Comparison of ENCODE assay signal across 10 cellular contexts in genomic region chr2:208406474-208407451, GRCh38. TPM values are rescaled to one million over a fixed set of nuclear protein-coding genes. Genes with fewer than 3 reads are reported as not detected.
A peak's percentile ranks its signal among the peaks of the same experiment; 100 is the strongest.
DNase-seq lines count a peak whose midpoint lies in the region; ATAC-seq and TF ChIP-seq lines count a peak whose summit lies in the region.
"Had no signal": no experiment of that assay in that cellular context is flagged by ENCODE, and none has a peak within 500 bp of the region (broad histone marks: within the 10 kb centered on the region; RNA-seq: fewer than 3 reads in every experiment).

Gene PTH2R (plus strand): TSS chr2:208406792. CDS start chr2:208407044, 252 bp downstream.

- no peak within 1 kb of the TSS for H2BK5ac ChIP-seq in neuronal stem cell (ENCODE audit: low read length)

- peak within 1 kb of the TSS; percentile 77 for H3K18ac ChIP-seq in neuronal stem cell (ENCODE audit: low read length)

- no peak within 1 kb of the TSS for H2BK12ac ChIP-seq in neuronal stem cell (ENCODE audit: low read length)

- H2AFZ ChIP-seq in neuronal stem cell (ENCODE audit: low read length): peak within 1 kb of the TSS; percentile 85

- no peak within 1 kb of the TSS for H3K14ac ChIP-seq in neuronal stem cell (ENCODE audit: low read length)

- H3K9ac ChIP-seq in neuronal stem cell (ENCODE audit: low read depth, low read length, poor library complexity): no peak within 1 kb of the TSS

- H4K8ac ChIP-seq in neuronal stem cell (ENCODE audit: low read depth, low read length): no peak within 1 kb of the TSS

- H3K23ac ChIP-seq in neuronal stem cell (ENCODE audit: low read depth, low read length, poor library complexity): no peak within 1 kb of the TSS

- no peaks in the 10 kb centered on the region for H3K79me1 ChIP-seq in neuronal stem cell (ENCODE audit: low read depth, low read length)

- H3K4me1 Mint-ChIP-seq in endothelial cell (ENCODE audit: unreplicated experiment): peaks cover 9% of the 10 kb centered on the region

- DNase-seq in DMS53 treated with DMSO at 0.1 percent for 48 hours (lab: John Stamatoyannopoulos, UW; ENCODE audit: unreplicated experiment) (peak; percentile 82), NCI-H2227 (lab: John Stamatoyannopoulos, UW; ENCODE audit: unreplicated experiment) (peak; percentile 68), endothelial cell (ENCODE audit: low spot score) (peak; percentile 50), neuronal stem cell (ENCODE audit: low spot score) (peak; percentile 29), GM10266 (ENCODE audit: extremely low spot score) (no peak)
- no peak for DNase-seq in stimulated activated CD8-positive, alpha-beta memory T cell treated with anti-CD3 and anti-CD28 coated beads, Interleukin-4, amount 100 ng/mL, for 48 hours
- no peak for DNase-seq in activated CD8-positive, alpha-beta memory T cell treated with anti-CD3 and anti-CD28 coated beads, Interleukin-2, amount 50 U/mL, for 4 hours

- H2BK120ac ChIP-seq in neuronal stem cell (ENCODE audit: low read depth, low read length): no peak within 1 kb of the TSS

- no CpG with 5 or more reads among the region's 82 CpGs for WGBS in neuronal stem cell (ENCODE audit: extremely low coverage in 2 of 2, insufficient read length in 2 of 2, insufficient replicate concordance in 1 of 2), 2 donors

- no peak within 1 kb of the TSS for H3K27ac ChIP-seq in neuronal stem cell (replicated peaks; ENCODE audit: low read length)
- H3K27ac ChIP-seq: Peyer's patch had no signal

- no peaks in the 10 kb centered on the region for H3K9me3 Mint-ChIP-seq in endothelial cell (ENCODE audit: unreplicated experiment)

- H4K91ac ChIP-seq in neuronal stem cell (ENCODE audit: low read depth, low read length, poor library complexity): no peak within 1 kb of the TSS

- no peaks in the 10 kb centered on the region for H3K36me3 ChIP-seq in neuronal stem cell (replicated peaks in 1 of 2; ENCODE audit: control insufficient read depth in 2 of 2, insufficient read depth in 2 of 2, low read length in 2 of 2)
- H3K36me3 ChIP-seq: Peyer's patch had no signal

- no peak within 1 kb of the TSS for H3K27ac Mint-ChIP-seq in endothelial cell (ENCODE audit: unreplicated experiment)

- H3K4ac ChIP-seq in neuronal stem cell (ENCODE audit: low read length): no peak within 1 kb of the TSS

- H3K4me2 ChIP-seq in neuronal stem cell (ENCODE audit: insufficient read depth, low read length, poor library complexity, severe bottlenecking): peak within 1 kb of the TSS; percentile 93

- no peaks in the 10 kb centered on the region for H3K9me3 ChIP-seq in neuronal stem cell (replicated peaks in 1 of 2; ENCODE audit: control insufficient read depth in 2 of 2, insufficient read depth in 1 of 2, low read depth in 1 of 2, low read length in 2 of 2)
- H3K9me3 ChIP-seq: Peyer's patch had no signal

- H3K4me3 ChIP-seq in neuronal stem cell (ENCODE audit: low read length in 2 of 2): peak within 1 kb of the TSS in 1 of 2 donors; percentile 72

- peaks cover 8% of the 10 kb centered on the region for H3K27me3 Mint-ChIP-seq in endothelial cell (ENCODE audit: unreplicated experiment)

- H3K27me3 ChIP-seq in neuronal stem cell (ENCODE audit: control insufficient read depth in 3 of 3, insufficient read depth in 3 of 3, low read depth in 1 of 3, low read length in 3 of 3): peaks cover 2 to 48% (median 12%) of the 10 kb centered on the region in 3 experiments

- no peak within 1 kb of the TSS for H2BK15ac ChIP-seq in neuronal stem cell (ENCODE audit: low read length)

- peak within 1 kb of the TSS; percentile 87 for H3K4me3 Mint-ChIP-seq in endothelial cell (ENCODE audit: unreplicated experiment)

- no peak for TF ChIP-seq CTCF in endothelial cell (IDR thresholded peaks at IDR 0.05; ENCODE audit: unreplicated experiment)
- no peak for TF ChIP-seq CTCF in GM10266 (IDR thresholded peaks at IDR 0.05; ENCODE audit: control insufficient read depth, insufficient read depth, low read depth, missing control alignments)

- ATAC-seq in GM18870 (IDR thresholded peaks at IDR 0.05; ENCODE audit: unreplicated experiment): no peak

- no peak within 1 kb of the TSS for H2AK5ac ChIP-seq in neuronal stem cell (ENCODE audit: low read depth, low read length)

- H3K4me1 ChIP-seq in neuronal stem cell (ENCODE audit: control insufficient read depth in 2 of 2, insufficient read depth in 1 of 2, low read depth in 1 of 2, low read length in 2 of 2): peaks cover 0 to 2% of the 10 kb centered on the region in 2 donors

- H3K36me3 Mint-ChIP-seq in endothelial cell (ENCODE audit: low read depth, unreplicated experiment): no peaks in the 10 kb centered on the region

RNA-seq across cellular contexts. Expression of gene PTH2R, which starts in this region (rescaled TPM):
- total RNA-seq in endothelial cell (ENCODE audit: unreplicated experiment): not detected
- 0.06 TPM for polyA plus RNA-seq in neuronal stem cell (2013, experiment 1 of 2)
- polyA plus RNA-seq in neuronal stem cell (2013, experiment 2 of 2): 0.01 TPM
- total RNA-seq: Peyer's patch had no signal
- polyA plus RNA-seq: esophagus had no signal

Comparison
In these comparisons a context has a peak if more than half of its experiments do, and no peak if none do; other contexts are left out.
1. Peak in DNase-seq in endothelial cell; RNA of the gene not detected or under 1 TPM.
2. DNase-seq: peak in DMS53 treated with DMSO at 0.1 percent for 48 hours (single experiment), NCI-H2227 (single experiment) and neuronal stem cell (single experiment); none in stimulated activated CD8-positive, alpha-beta memory T cell treated with anti-CD3 and anti-CD28 coated beads, Interleukin-4, amount 100 ng/mL, for 48 hours (single experiment), activated CD8-positive, alpha-beta memory T cell treated with anti-CD3 and anti-CD28 coated beads, Interleukin-2, amount 50 U/mL, for 4 hours (single experiment) and GM10266 (single experiment).